ENCODE assay signal across 8 cellular contexts in the genomic region with DNA sequence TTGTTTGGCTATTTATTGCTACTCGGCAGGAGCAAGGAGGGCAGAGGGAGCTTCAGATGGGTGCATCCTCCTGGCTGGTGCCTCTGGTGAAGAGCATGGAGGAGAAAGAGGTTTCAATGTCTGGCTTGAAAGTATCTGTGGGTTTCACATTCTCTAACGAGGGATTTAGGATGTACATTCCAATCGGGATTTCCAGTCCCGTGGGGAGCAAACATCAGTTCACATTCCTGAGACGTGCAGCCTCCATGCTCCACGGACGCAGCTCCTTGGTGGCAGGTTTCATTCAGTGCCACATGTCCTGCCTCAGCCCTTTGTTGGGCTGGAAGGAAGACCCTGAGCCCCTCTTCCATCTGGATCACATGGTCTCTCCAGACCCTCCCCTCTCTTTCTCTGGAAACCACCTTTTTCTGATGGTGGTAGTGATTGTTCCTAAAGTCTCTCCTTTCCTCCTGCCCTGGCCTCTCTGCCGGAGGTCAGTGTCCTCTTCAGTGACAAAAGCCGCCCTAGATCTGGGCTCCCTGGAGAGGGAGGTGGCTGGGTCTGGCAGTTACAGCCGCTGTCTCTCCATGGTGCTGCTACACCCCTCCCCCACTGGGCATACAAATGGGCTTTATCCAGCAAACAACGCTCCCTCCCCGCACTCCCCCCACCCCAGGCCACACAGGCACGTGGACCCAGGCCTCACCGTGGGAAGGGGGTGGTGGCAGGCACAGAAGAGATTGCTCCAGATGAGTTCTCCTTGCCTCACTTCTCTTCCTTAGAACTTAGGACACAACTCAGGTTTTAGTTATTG. TPM values are rescaled to one million over a fixed set of nuclear protein-coding genes. Genes with fewer than 3 reads are reported as not detected.
DNase-seq lines count a peak whose midpoint lies in the region; ATAC-seq, FAIRE-seq and TF ChIP-seq lines count a peak whose summit lies in the region.
"Had no signal": no experiment of that assay in that cellular context is flagged by ENCODE, and none has a peak within 500 bp of the region (broad histone marks: within the 10 kb centered on the region; RNA-seq: fewer than 3 reads in every experiment).

No MANE protein-coding gene starts in this region.

- H3K4me3 ChIP-seq in cardiac muscle cell (peak overlapping the region; percentile 61), iPS DF 6.9 (ENCODE audit: low read length) (peak overlapping the region; percentile 45; the same call in 1 of the 2 replicates), transverse colon (no peak overlapping the region)

- WGBS in iPS DF 6.9 (ENCODE audit: insufficient coverage, insufficient read length): no CpG with 5 or more reads among the region's 14 CpGs
- WGBS in transverse colon (ENCODE audit: low coverage in 1 of 2), 2 donors: 20 to 41% methylated on average over 1 to 14 of the region's 14 CpGs

- no peak for ATAC-seq in Right ventricle myocardium superior (ENCODE audit: poor library complexity)

- H3K27me3 ChIP-seq in cardiac muscle cell (no peaks in the 10 kb centered on the region), iPS DF 6.9 (ENCODE audit: control insufficient read depth, insufficient read depth, low read length) (no peaks in the 10 kb centered on the region), transverse colon (peaks cover 4% of the 10 kb centered on the region)

- H3K27ac ChIP-seq in cardiac muscle cell: peak overlapping the region; percentile 88
- peak overlapping the region; percentile 8 for H3K27ac ChIP-seq in iPS DF 6.9 (ENCODE audit: low read length)
- peak overlapping the region in 3 of 4 donors; percentile 31 to 75 (median 74) for H3K27ac ChIP-seq in transverse colon

- no peak for FAIRE-seq in GM19239 (lab: Jason Lieb, UNC)
- FAIRE-seq: bronchial epithelial cell had no signal

- H3K9me3 ChIP-seq in cardiac muscle cell (ENCODE audit: low read depth) (no peaks in the 10 kb centered on the region), iPS DF 6.9 (ENCODE audit: control insufficient read depth, insufficient read depth, low read length) (no peaks in the 10 kb centered on the region), transverse colon (no peaks in the 10 kb centered on the region)

- intact Hi-C loops in Right ventricle myocardium superior (cut with DNase I) (no loop called here), transverse colon (cut with DNase I; ENCODE audit: low total_unique reads) (no loop called here)

- H3K4me1 ChIP-seq in cardiac muscle cell (ENCODE audit: low read depth) (peaks cover 34% of the 10 kb centered on the region), iPS DF 6.9 (ENCODE audit: control insufficient read depth, insufficient read depth, low read length) (peaks cover 4% of the 10 kb centered on the region; the same call in 1 of the 2 replicates), transverse colon (peaks cover 8 to 34% (median 23%) of the 10 kb centered on the region in 4 donors)

- peak in 1 of 2 donors; percentile 60 for DNase-seq in cardiac muscle cell (ENCODE audit: low read depth in 1 of 2, low spot score in 1 of 2)
- no peak for DNase-seq in Right ventricle myocardium superior
- DNase-seq in iPS DF 6.9 (ENCODE audit: low read depth, low spot score): no peak
- DNase-seq in transverse colon: no peak
- DNase-seq in GM19239 (ENCODE audit: insufficient read length, low spot score): no peak
- DNase-seq in GM13977 (ENCODE audit: low spot score): no peak

- in situ Hi-C loops in transverse colon (cut with MboI; ENCODE audit: low pct_ligation_motif_present in 1 of 4, low pct_unique_long_range_greater_than_20kb in 1 of 4, low sequenced_read_pairs in 3 of 4): no loop called here
- in situ Hi-C loops in GM13977 (cut with MboI; ENCODE audit: low pct_unique_long_range_greater_than_20kb, low sequenced_read_pairs, unreplicated experiment): loop anchor here (25.0 kb wide), 1 partner anchor 281 kb away; a partner anchor contains a TSS

- no peak for TF ChIP-seq POLR2A in transverse colon (IDR thresholded peaks at IDR 0.05)

- no peak for TF ChIP-seq CTCF in cardiac muscle cell (IDR thresholded peaks at IDR 0.05; ENCODE audit: low read depth, low read length)
- no peak for TF ChIP-seq CTCF in transverse colon (IDR thresholded peaks at IDR 0.05)
- TF ChIP-seq CTCF in GM13977 (IDR thresholded peaks at IDR 0.05; ENCODE audit: extremely low read depth, insufficient read depth, missing control alignments): no peak

- H3K36me3 ChIP-seq in cardiac muscle cell (no peaks in the 10 kb centered on the region), iPS DF 6.9 (ENCODE audit: control insufficient read depth, insufficient read depth, low read length) (peaks cover 6% of the 10 kb centered on the region; the same call in 1 of the 2 replicates), transverse colon (no peaks in the 10 kb centered on the region)

- TF ChIP-seq EP300 in transverse colon (IDR thresholded peaks at IDR 0.05; ENCODE audit: low read depth): no peak

RNA-seq across cellular contexts. Expression of a gene that starts 0.8 kb away (rescaled TPM):
- total RNA-seq in cardiac muscle cell (34.8 and 46.1 TPM in 2 replicates), Right ventricle myocardium superior (14.0 TPM), transverse colon (1 to 10 TPM in 1 of 4 donors, under 1 TPM in 2, not detected in 1; 0.27 to 1.1 (median 0.48) TPM)
- polyA plus RNA-seq in cardiac muscle cell: 68.2 and 133 TPM in 2 replicates
- total RNA-seq: bronchial epithelial cell; CD4-positive, alpha-beta T cell had no signal

RNA-seq across cellular contexts. Expression of a gene that starts 12.1 kb away (rescaled TPM):
- total RNA-seq in cardiac muscle cell (74.1 and 78.6 TPM in 2 replicates), Right ventricle myocardium superior (53.6 TPM), transverse colon (100 to 1,000 TPM in 3 of 4 donors, 10 to 100 TPM in 1; 86.8 to 162 (median 113) TPM)
- 29.5 and 35.5 TPM in 2 replicates for polyA plus RNA-seq in cardiac muscle cell

RNA-seq across cellular contexts. Expression of a gene that starts 15.8 kb away (rescaled TPM):
- total RNA-seq in cardiac muscle cell (9.2 and 11.1 TPM in 2 replicates), Right ventricle myocardium superior (8.8 TPM), transverse colon (10 to 100 TPM in 1 of 4 donors, 1 to 10 TPM in 2, not detected in 1; 4.4 to 11.1 (median 4.8) TPM)
- polyA plus RNA-seq in cardiac muscle cell: 35.6 and 37.2 TPM in 2 replicates

RNA-seq across cellular contexts. Expression of a gene that starts 20.8 kb away (rescaled TPM):
- total RNA-seq in cardiac muscle cell (21.9 and 38.5 TPM in 2 replicates), Right ventricle myocardium superior (24.9 TPM), transverse colon (10 to 100 TPM in 2 of 4 donors, 1 to 10 TPM in 2; 6.6 to 20.8 (median 10.8) TPM)
- 36.8 and 60.9 TPM in 2 replicates for polyA plus RNA-seq in cardiac muscle cell

RNA-seq across cellular contexts. Expression of a gene that starts 25.6 kb away (rescaled TPM):
- total RNA-seq in cardiac muscle cell: 15.4 and 17.7 TPM in 2 replicates
- 19.0 and 20.6 TPM in 2 replicates for polyA plus RNA-seq in cardiac muscle cell
- 11.8 TPM for total RNA-seq in Right ventricle myocardium superior
- 1 to 10 TPM in 3 of 4 donors, under 1 TPM in 1; 0.60 to 4.5 (median 1.5) TPM for total RNA-seq in transverse colon

Comparison
In these comparisons a context has a peak if more than half of its experiments do, and no peak if none do; other contexts are left out.
1. H3K27ac ChIP-seq: peak in every context shown above with its lines; median percentile 88 in cardiac muscle cell; 74 in transverse colon; 8 in iPS DF 6.9.
2. H3K4me3 ChIP-seq: peak in cardiac muscle cell (single experiment) and iPS DF 6.9 (single experiment); none in transverse colon (0 of 4).